In genomic region chr2:191860760-191861466, GRCh38 we compare ENCODE assay signal across 19 cellular contexts. TPM values are rescaled to one million over a fixed set of nuclear protein-coding genes. Genes with fewer than 3 reads are reported as not detected.
DNase-seq lines count a peak whose midpoint lies in the region; ATAC-seq, FAIRE-seq and TF ChIP-seq lines count a peak whose summit lies in the region.
"Had no signal": no experiment of that assay in that cellular context is flagged by ENCODE, and none has a peak within 500 bp of the region (broad histone marks: within the 10 kb centered on the region; RNA-seq: fewer than 3 reads in every experiment).

No MANE protein-coding gene starts in this region.

- ATAC-seq in HepG2 (peak; percentile 97), right lobe of liver (no peak)
- no peak for ATAC-seq in activated CD8-positive, alpha-beta memory T cell treated with anti-CD3 and anti-CD28 coated beads, Interleukin-2, amount 10 ng/mL, durations not matched to agents 7 days and 5 days
- ATAC-seq: CD8-positive, alpha-beta T cell; Panc1 had no signal

- TF ChIP-seq CTCF in HepG2 (CRISPR knock-in tag; IDR thresholded peaks at IDR 0.05): peak; percentile 54
- TF ChIP-seq CTCF in right lobe of liver (IDR thresholded peaks at IDR 0.05): no peak

- H3K9ac ChIP-seq in HepG2 (ENCODE audit: insufficient read depth, low read depth, low read length): peak overlapping the region; percentile 39
- H3K9ac ChIP-seq: BLaER1 treated with 17β-estradiol and CSF1 and Interleukin-3, amounts not matched to agents 10 nM and 100 nM had no signal

- TSS peak; percentile 88 for BruUV-seq in HepG2 (replicated peaks; lab: Mats Ljungman, UMichigan)

- H3K4me3 Mint-ChIP-seq in activated CD8-positive, alpha-beta memory T cell treated with anti-CD3 and anti-CD28 coated beads, Interleukin-2, amount 10 ng/mL, durations not matched to agents 7 days and 5 days: no peak overlapping the region
- H3K4me3 Mint-ChIP-seq: CD8-positive, alpha-beta T cell; HFFc6 had no signal

- no peaks in the 10 kb centered on the region for H3K4me1 Mint-ChIP-seq in activated CD8-positive, alpha-beta memory T cell treated with anti-CD3 and anti-CD28 coated beads, Interleukin-2, amount 10 ng/mL, durations not matched to agents 7 days and 5 days

- H3K27ac ChIP-seq in HepG2 (ENCODE audit: extremely low read length, insufficient read depth, low read length) (peak overlapping the region; percentile 64), right lobe of liver (no peak overlapping the region)
- H3K27ac ChIP-seq: BLaER1 treated with 17β-estradiol and CSF1 and Interleukin-3, amounts not matched to agents 10 nM and 100 nM had no signal

- DNase-seq in HepG2 (ENCODE audit: low spot score) (peak; percentile 92), right lobe of liver (no peak), medulla oblongata (ENCODE audit: extremely low spot score) (peak; percentile 57), RPMI8226 (no peak), retina (no peak)
- DNase-seq in activated CD8-positive, alpha-beta memory T cell treated with anti-CD3 and anti-CD28 coated beads, Interleukin-2, amount 10 ng/mL, durations not matched to agents 7 days and 5 days: no peak
- DNase-seq: CD8-positive, alpha-beta T cell; DMS79; HFFc6; Karpas-422; MG63; NCI-H1048; NCI-H146; NCI-H2081 had no signal

- H3K27ac Mint-ChIP-seq in activated CD8-positive, alpha-beta memory T cell treated with anti-CD3 and anti-CD28 coated beads, Interleukin-2, amount 10 ng/mL, durations not matched to agents 7 days and 5 days: no peak overlapping the region
- H3K27ac Mint-ChIP-seq: CD8-positive, alpha-beta T cell; HFFc6 had no signal

- peaks cover 4% of the 10 kb centered on the region for H3K27me3 Mint-ChIP-seq in activated CD8-positive, alpha-beta memory T cell treated with anti-CD3 and anti-CD28 coated beads, Interleukin-2, amount 10 ng/mL, durations not matched to agents 7 days and 5 days

- POLR2A ChIA-PET in HepG2 (lab: Yijun Ruan, JAX): interaction anchor here (0.7 to 2.6 kb wide), 5 partner anchors 8 to 183 kb away, joined by 3 to 39 read pairs (median 5); partner anchors contain the start of genes CAVIN2 and NABP1

- H3K79me2 ChIP-seq in HepG2 (ENCODE audit: insufficient read depth, low read length): no peaks in the 10 kb centered on the region

- no peak for TF ChIP-seq POLR2A in HepG2 (IDR thresholded peaks at IDR 0.05; ENCODE audit: insufficient read depth in 1 of 2, low read depth in 2 of 2, low read length in 2 of 2)
- TF ChIP-seq POLR2A in right lobe of liver (IDR thresholded peaks at IDR 0.05): no peak

- intact Hi-C loops in HepG2 (cut with micrococcal nuclease; ENCODE audit: unreplicated experiment) (loop anchor here (10.0 kb wide), 1 partner anchor 176 kb away; no protein-coding TSS in a partner anchor), right lobe of liver (cut with DNase I) (no loop called here)

- TF ChIP-seq RAD21 in HepG2 (CRISPR knock-in tag; IDR thresholded peaks at IDR 0.05): no peak

- peaks cover 73% of the 10 kb centered on the region for H3K4me1 ChIP-seq in HepG2 (ENCODE audit: insufficient read depth, low read length)
- no peaks in the 10 kb centered on the region for H3K4me1 ChIP-seq in right lobe of liver
- peaks cover 7% of the 10 kb centered on the region for H3K4me1 ChIP-seq in neuron (ENCODE audit: insufficient read depth, low read length)

- peak in 1 of 2 experiments; percentile 64; a peak in 2 of 4 replicates for TF ChIP-seq EP300 in HepG2 (IDR thresholded peaks at IDR 0.05; ENCODE audit: low read depth in 2 of 2, low read length in 2 of 2)
- TF ChIP-seq EP300 in HepG2 (CRISPR knock-in tag; IDR thresholded peaks at IDR 0.05; ENCODE audit: borderline replicate concordance): no peak

- no peaks in the 10 kb centered on the region for H3K9me3 Mint-ChIP-seq in activated CD8-positive, alpha-beta memory T cell treated with anti-CD3 and anti-CD28 coated beads, Interleukin-2, amount 10 ng/mL, durations not matched to agents 7 days and 5 days (ENCODE audit: low read depth)
- H3K9me3 Mint-ChIP-seq: CD8-positive, alpha-beta T cell; HFFc6 had no signal

- no peaks in the 10 kb centered on the region for H3K36me3 Mint-ChIP-seq in activated CD8-positive, alpha-beta memory T cell treated with anti-CD3 and anti-CD28 coated beads, Interleukin-2, amount 10 ng/mL, durations not matched to agents 7 days and 5 days
- H3K36me3 Mint-ChIP-seq: CD8-positive, alpha-beta T cell had no signal

- FAIRE-seq in HepG2 (lab: Jason Lieb, UNC): peak; percentile 73
- FAIRE-seq: GM12892, H54 had no signal

- H3K9me3 ChIP-seq in HepG2 (ENCODE audit: low read length): peaks cover 6% of the 10 kb centered on the region; the same call in 1 of the 2 replicates
- H3K9me3 ChIP-seq in right lobe of liver: no peaks in the 10 kb centered on the region
- peaks cover 2% of the 10 kb centered on the region for H3K9me3 ChIP-seq in neuron (ENCODE audit: low read length)
- H3K9me3 ChIP-seq: MG63 had no signal

- CTCF ChIA-PET in HepG2 (lab: Yijun Ruan, JAX; ENCODE audit: low intra/inter-chr PET ratio, low total read pairs): no interaction called here
- CTCF ChIA-PET in activated CD8-positive, alpha-beta memory T cell treated with anti-CD3 and anti-CD28 coated beads, Interleukin-2, amount 10 ng/mL, durations not matched to agents 7 days and 5 days (lab: Charles Lee): no interaction called here

- H4K20me1 ChIP-seq in HepG2 (ENCODE audit: insufficient read depth, low read length): no peaks in the 10 kb centered on the region
- H4K20me1 ChIP-seq: BLaER1 treated with 17β-estradiol and CSF1 and Interleukin-3, amounts not matched to agents 10 nM and 100 nM had no signal

- H3K27me3 ChIP-seq in HepG2 (ENCODE audit: control insufficient read depth in 1 of 2, insufficient read depth in 2 of 2, low read length in 2 of 2) (no peaks in the 10 kb centered on the region), right lobe of liver (no peaks in the 10 kb centered on the region), neuron (ENCODE audit: insufficient read depth, low read length) (no peaks in the 10 kb centered on the region)
- H3K27me3 ChIP-seq: BLaER1 treated with 17β-estradiol and CSF1 and Interleukin-3, amounts not matched to agents 10 nM and 100 nM; MG63 had no signal

- peak overlapping the region; percentile 3 for H2AFZ ChIP-seq in HepG2 (ENCODE audit: low read length)
- H2AFZ ChIP-seq in neuron (ENCODE audit: low read depth, low read length): peak overlapping the region; percentile 26

- H3K36me3 ChIP-seq in HepG2 (replicated peaks in 1 of 2; ENCODE audit: control insufficient read depth in 1 of 2, insufficient read depth in 2 of 2, low read length in 2 of 2) (no peaks in the 10 kb centered on the region), right lobe of liver (no peaks in the 10 kb centered on the region), neuron (ENCODE audit: insufficient read depth, low read length) (no peaks in the 10 kb centered on the region)
- H3K36me3 ChIP-seq: BLaER1 treated with 17β-estradiol and CSF1 and Interleukin-3, amounts not matched to agents 10 nM and 100 nM; MG63 had no signal

- H3K4me3 ChIP-seq in HepG2 (replicated peaks in 1 of 3; ENCODE audit: insufficient read depth in 1 of 3, low read depth in 2 of 3, low read length in 3 of 3): peak overlapping the region in 1 of 3 experiments; percentile 21; a peak in 1 of 6 replicates
- no peak overlapping the region for H3K4me3 ChIP-seq in right lobe of liver
- no peak overlapping the region for H3K4me3 ChIP-seq in neuron (ENCODE audit: low read length)
- H3K4me3 ChIP-seq: BLaER1 treated with 17β-estradiol and CSF1 and Interleukin-3, amounts not matched to agents 10 nM and 100 nM; MG63 had no signal

- in situ Hi-C loops in HepG2 (cut with HindIII; ENCODE audit: extremely low pct_ligation_motif_present, low pct_unique_long_range_greater_than_20kb): no loop called here

- WGBS in HepG2 (ENCODE audit: low lambda C conversion rate): 11% methylated on average over 1 of the region's 1 CpG
- 71% methylated on average over 1 of the region's 1 CpG for WGBS in right lobe of liver (ENCODE audit: insufficient coverage, low coverage, low lambda C conversion rate, missing lambda C conversion rate)

- peak overlapping the region; percentile 65 for H3K4me2 ChIP-seq in HepG2 (ENCODE audit: low read depth, low read length)
- H3K4me2 ChIP-seq: BLaER1 treated with 17β-estradiol and CSF1 and Interleukin-3, amounts not matched to agents 10 nM and 100 nM had no signal

RNA-seq across cellular contexts. Expression of gene CAVIN2, which starts 14.0 kb away (rescaled TPM):
- total RNA-seq in HepG2 (2016; rRNA removed; fragmentation: Illumina TruSeq; extraction: Trizol) (7.6 and 11.2 TPM in 2 replicates), right lobe of liver (10 to 100 TPM in 3 of 6 experiments, 1 to 10 TPM in 3; 6.8 to 17.5 (median 9.6) TPM)
- total RNA-seq in HepG2 (2016; cell fraction: cytosol; rRNA removed; fragmentation: Illumina TruSeq; extraction: Trizol; ENCODE audit: low read depth): 0.97 and 1.1 TPM in 2 replicates
- 8.2 and 10.1 TPM in 2 replicates for total RNA-seq in HepG2 (2016; cell fraction: insoluble cytoplasmic fraction; rRNA removed; fragmentation: Illumina TruSeq; extraction: Trizol)
- total RNA-seq in HepG2 (2016; cell fraction: membrane; rRNA removed; fragmentation: Illumina TruSeq; extraction: Trizol): 3.2 and 3.5 TPM in 2 replicates
- 5.9 and 6.7 TPM in 2 replicates for total RNA-seq in HepG2 (2016; cell fraction: nucleus; rRNA removed; fragmentation: Illumina TruSeq; extraction: Trizol)
- 28.1 and 38.8 TPM in 2 replicates for polyA plus RNA-seq in HepG2 (2011; rRNA removed)
- 23.7 and 37.4 TPM in 2 replicates for polyA plus RNA-seq in HepG2 (2011; cell fraction: cytosol; rRNA removed)
- 11.3 and 13.2 TPM in 2 replicates for polyA plus RNA-seq in HepG2 (2011; cell fraction: nucleus; rRNA removed)
- polyA plus RNA-seq in HepG2 (2012): 8.9 and 16.7 TPM in 2 replicates
- 0.40 and 0.45 TPM in 2 replicates for polyA plus RNA-seq in HepG2 (2016; cell fraction: cytosol; fragmentation: Illumina TruSeq; extraction: Trizol; ENCODE audit: low read depth)
- polyA plus RNA-seq in HepG2 (2016; cell fraction: insoluble cytoplasmic fraction; fragmentation: Illumina TruSeq; extraction: Trizol; ENCODE audit: low read depth): 10.7 and 12.0 TPM in 2 replicates
- 0.98 and 1.5 TPM in 2 replicates for polyA plus RNA-seq in HepG2 (2016; cell fraction: membrane; fragmentation: Illumina TruSeq; extraction: Trizol; ENCODE audit: low read depth)
- polyA plus RNA-seq in HepG2 (2016; cell fraction: nucleus; fragmentation: Illumina TruSeq; extraction: Trizol; ENCODE audit: insufficient read depth, low read depth): 5.7 and 6.3 TPM in 2 replicates
- 0.35 and 65.9 TPM in 2 replicates for polyA minus RNA-seq in HepG2 (2011; rRNA and poly(A)+ RNA removed; ENCODE audit: low replicate concordance)
- polyA minus RNA-seq in HepG2 (2011; cell fraction: cytosol; rRNA and poly(A)+ RNA removed): 29.7 and 43.4 TPM in 2 replicates
- 25.8 and 27.7 TPM in 2 replicates for polyA minus RNA-seq in HepG2 (2011; cell fraction: nucleus; rRNA and poly(A)+ RNA removed)
- not detected for total RNA-seq in activated CD8-positive, alpha-beta memory T cell treated with anti-CD3 and anti-CD28 coated beads, Interleukin-2, amount 10 ng/mL, durations not matched to agents 7 days and 5 days
- total RNA-seq: CD8-positive, alpha-beta T cell had no signal

Comparison
In these comparisons a context has a peak if more than half of its experiments do, and no peak if none do; other contexts are left out.
1. DNase-seq: peak in HepG2 (single experiment) and medulla oblongata (single experiment); none in right lobe of liver (0 of 3), activated CD8-positive, alpha-beta memory T cell treated with anti-CD3 and anti-CD28 coated beads, Interleukin-2, amount 10 ng/mL, durations not matched to agents 7 days and 5 days (single experiment), RPMI8226 (single experiment) and retina (single experiment).